In genomic region chr1:16929146-16930041, GRCh38 we compare ENCODE assay signal across 3 cellular contexts. TPM values are rescaled to one million over a fixed set of nuclear protein-coding genes. Genes with fewer than 3 reads are reported as not detected.
"Had no signal": no experiment of that assay in that cellular context is flagged by ENCODE, and none has a peak within 500 bp of the region (broad histone marks: within the 10 kb centered on the region; RNA-seq: fewer than 3 reads in every experiment).

No MANE protein-coding gene starts in this region.

RNA-seq across cellular contexts. Expression of gene RNU1-2, which starts 33.6 kb away (rescaled TPM):
- polyA plus RNA-seq: adrenal gland, lung, urinary bladder had no signal
